In the genomic region with DNA sequence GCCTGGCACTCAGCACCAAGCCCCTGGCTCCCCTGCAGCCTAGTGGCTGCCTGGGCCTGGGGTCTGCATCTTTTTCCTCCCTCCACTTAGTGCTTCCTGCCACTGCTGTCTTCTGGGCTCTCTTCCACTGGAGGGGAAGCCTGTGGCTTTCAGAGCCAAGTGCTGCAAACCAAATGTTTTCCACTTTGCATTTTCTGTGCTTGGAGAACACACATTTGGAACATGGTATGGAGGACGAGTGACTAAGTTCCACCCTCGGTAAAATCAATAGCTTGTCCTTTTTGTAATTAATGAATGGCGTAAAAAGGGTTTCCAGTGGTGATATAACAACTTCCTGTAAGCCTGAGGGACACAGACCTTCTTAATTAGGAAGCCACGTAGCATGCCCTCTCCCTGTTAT, we compare ENCODE assay signal across 21 cellular contexts. TPM values are rescaled to one million over a fixed set of nuclear protein-coding genes. Genes with fewer than 3 reads are reported as not detected.
"Had no signal": no experiment of that assay in that cellular context is flagged by ENCODE, and none has a peak within 500 bp of the region (broad histone marks: within the 10 kb centered on the region; RNA-seq: fewer than 3 reads in every experiment).

No MANE protein-coding gene starts in this region.

- H3K27ac ChIP-seq: lower lobe of right lung, psoas muscle, spleen had no signal

- H3K4me1 Mint-ChIP-seq: activated naive CD4-positive, alpha-beta T cell treated with anti-CD3 and anti-CD28 coated beads, Interleukin-2, amount 10 ng/mL, durations not matched to agents 7 days and 5 days; activated T-helper 17 cell treated with anti-CD3 and anti-CD28 coated beads, Interleukin-2, amount 50 U/mL, for 72 hours; naive B cell; stimulated activated memory B cell treated with anti-CD40 and anti-IgM and Interleukin-4, amounts not matched to agents 10 μg/mL and 1 μg/mL and 100 μg/mL, for 72 hours had no signal

- H3K9me3 Mint-ChIP-seq: activated naive CD4-positive, alpha-beta T cell treated with anti-CD3 and anti-CD28 coated beads, Interleukin-2, amount 10 ng/mL, durations not matched to agents 7 days and 5 days; activated T-helper 17 cell treated with anti-CD3 and anti-CD28 coated beads, Interleukin-2, amount 50 U/mL, for 72 hours; effector memory CD8-positive, alpha-beta T cell; naive B cell; stimulated activated memory B cell treated with anti-CD40 and anti-IgM and Interleukin-4, amounts not matched to agents 10 μg/mL and 1 μg/mL and 100 μg/mL, for 72 hours had no signal

- H3K27ac Mint-ChIP-seq: activated CD8-positive, alpha-beta T cell treated with anti-CD3 and anti-CD28 coated beads, Interleukin-2, amount 10 ng/mL, durations not matched to agents 7 days and 5 days; activated naive CD4-positive, alpha-beta T cell treated with anti-CD3 and anti-CD28 coated beads, Interleukin-2, amount 10 ng/mL, durations not matched to agents 7 days and 5 days; activated T-helper 17 cell treated with anti-CD3 and anti-CD28 coated beads, Interleukin-2, amount 50 U/mL, for 72 hours; effector memory CD8-positive, alpha-beta T cell; naive B cell; stimulated activated memory B cell treated with anti-CD40 and anti-IgM and Interleukin-4, amounts not matched to agents 10 μg/mL and 1 μg/mL and 100 μg/mL, for 72 hours had no signal

- H3K9me3 ChIP-seq: adrenal gland, lower lobe of right lung, psoas muscle, spleen had no signal

- H3K4me3 ChIP-seq: adrenal gland, lower lobe of right lung, psoas muscle, spleen had no signal

- H3K27me3 Mint-ChIP-seq: activated naive CD4-positive, alpha-beta T cell treated with anti-CD3 and anti-CD28 coated beads, Interleukin-2, amount 10 ng/mL, durations not matched to agents 7 days and 5 days; activated T-helper 17 cell treated with anti-CD3 and anti-CD28 coated beads, Interleukin-2, amount 50 U/mL, for 72 hours; effector memory CD8-positive, alpha-beta T cell; naive B cell; stimulated activated memory B cell treated with anti-CD40 and anti-IgM and Interleukin-4, amounts not matched to agents 10 μg/mL and 1 μg/mL and 100 μg/mL, for 72 hours had no signal

- DNase-seq: activated CD4-positive, alpha-beta T cell treated with anti-CD3 and anti-CD28 coated beads for 4 hours; activated CD8-positive, alpha-beta T cell treated with anti-CD3 and anti-CD28 coated beads, Interleukin-2, amount 10 ng/mL, durations not matched to agents 7 days and 5 days; activated naive CD4-positive, alpha-beta T cell treated with anti-CD3 and anti-CD28 coated beads, Interleukin-2, amount 10 ng/mL, durations not matched to agents 7 days and 5 days; central memory CD4-positive, alpha-beta T cell; cortex of kidney; effector memory CD8-positive, alpha-beta T cell; erythroblast; left cardiac atrium; lower lobe of right lung; midbrain; naive B cell; occipital lobe; psoas muscle; spleen; stimulated activated CD4-positive, alpha-beta T cell treated with anti-CD3 and anti-CD28 coated beads, Interleukin-1b, Interleukin-23, amount 100 ng/mL, for 48 hours; trophoblast cell had no signal

- ATAC-seq: activated CD8-positive, alpha-beta T cell treated with anti-CD3 and anti-CD28 coated beads, Interleukin-2, amount 10 ng/mL, durations not matched to agents 7 days and 5 days; activated T-helper 17 cell treated with anti-CD3 and anti-CD28 coated beads, Interleukin-2, amount 50 U/mL, for 72 hours; effector memory CD8-positive, alpha-beta T cell; lower lobe of right lung; psoas muscle; sciatic nerve; stimulated activated memory B cell treated with anti-CD40 and anti-IgM and Interleukin-4, amounts not matched to agents 10 μg/mL and 1 μg/mL and 100 μg/mL, for 72 hours had no signal

- H3K36me3 Mint-ChIP-seq: activated naive CD4-positive, alpha-beta T cell treated with anti-CD3 and anti-CD28 coated beads, Interleukin-2, amount 10 ng/mL, durations not matched to agents 7 days and 5 days; naive B cell; stimulated activated memory B cell treated with anti-CD40 and anti-IgM and Interleukin-4, amounts not matched to agents 10 μg/mL and 1 μg/mL and 100 μg/mL, for 72 hours had no signal

- H3K27me3 ChIP-seq: adrenal gland, spleen had no signal

- H3K4me3 Mint-ChIP-seq: activated CD8-positive, alpha-beta T cell treated with anti-CD3 and anti-CD28 coated beads, Interleukin-2, amount 10 ng/mL, durations not matched to agents 7 days and 5 days; activated naive CD4-positive, alpha-beta T cell treated with anti-CD3 and anti-CD28 coated beads, Interleukin-2, amount 10 ng/mL, durations not matched to agents 7 days and 5 days; activated T-helper 17 cell treated with anti-CD3 and anti-CD28 coated beads, Interleukin-2, amount 50 U/mL, for 72 hours; effector memory CD8-positive, alpha-beta T cell; stimulated activated memory B cell treated with anti-CD40 and anti-IgM and Interleukin-4, amounts not matched to agents 10 μg/mL and 1 μg/mL and 100 μg/mL, for 72 hours had no signal

- H3K36me3 ChIP-seq: adrenal gland, lower lobe of right lung had no signal

RNA-seq across cellular contexts. Expression of a gene that starts 27.0 kb away (rescaled TPM):
- total RNA-seq: activated CD8-positive, alpha-beta T cell treated with anti-CD3 and anti-CD28 coated beads, Interleukin-2, amount 10 ng/mL, durations not matched to agents 7 days and 5 days; activated T-helper 17 cell treated with anti-CD3 and anti-CD28 coated beads, Interleukin-2, amount 50 U/mL, for 72 hours; adrenal gland; left cardiac atrium; lower lobe of right lung; occipital lobe; psoas muscle; sciatic nerve; spleen; T-helper 1 cell treated with Interleukin-12 subunit alpha and Interleukin-12 subunit beta and Interleukin-4 antibody, amounts not matched to agents 30 ng/mL and 1 ng/mL, for 36 hours had no signal
- polyA plus RNA-seq: adrenal gland, psoas muscle, spleen had no signal
